8 cellular contexts compared by ENCODE assay signal in genomic region chr6:20401403-20402180, GRCh38. TPM values are rescaled to one million over a fixed set of nuclear protein-coding genes. Genes with fewer than 3 reads are reported as not detected.
DNase-seq lines count a peak whose midpoint lies in the region; ATAC-seq and TF ChIP-seq lines count a peak whose summit lies in the region.

E2F3 (plus strand) TSS chr6:20401879; CDS start chr6:20402233, 354 bp downstream.

- H3K27ac ChIP-seq in Karpas-422 (ENCODE audit: low read length) (peak within 1 kb of the TSS; percentile 93), esophagus squamous epithelium (peak within 1 kb of the TSS; percentile 93 to 95 (median 94))

- peaks cover 24% of the 10 kb centered on the region for H3K4me1 ChIP-seq in Karpas-422 (ENCODE audit: low read length)
- peaks cover 0 to 29% (median 0%) of the 10 kb centered on the region in 3 donors for H3K4me1 ChIP-seq in esophagus squamous epithelium

- H3K27me3 ChIP-seq in Karpas-422 (ENCODE audit: low read length), result no peaks in the 10 kb centered on the region
- no peaks in the 10 kb centered on the region for H3K27me3 ChIP-seq in esophagus squamous epithelium

- no peak for TF ChIP-seq CTCF in esophagus squamous epithelium (IDR thresholded peaks at IDR 0.05)

- H3K36me3 ChIP-seq in Karpas-422 (ENCODE audit: insufficient read depth, low read length), result peaks cover 14% of the 10 kb centered on the region
- peaks cover 0 to 8% (median 0%) of the 10 kb centered on the region in 3 donors for H3K36me3 ChIP-seq in esophagus squamous epithelium

- peak within 1 kb of the TSS; percentile 99 for H3K9ac ChIP-seq in Karpas-422 (ENCODE audit: low read length)

- peak; percentile 80 for ATAC-seq in GM21825 (IDR thresholded peaks at IDR 0.05; ENCODE audit: unreplicated experiment)

- peak in 2 of 4 donors; percentile 43 to 63 for TF ChIP-seq POLR2A in esophagus squamous epithelium (IDR thresholded peaks at IDR 0.05)

- H3K79me2 ChIP-seq in Karpas-422 (ENCODE audit: low read length), result peaks cover 45% of the 10 kb centered on the region

- peaks cover 11% of the 10 kb centered on the region; the same call in 1 of the 2 replicates for H4K20me1 ChIP-seq in Karpas-422 (ENCODE audit: insufficient read depth, low read depth, low read length)

- no peaks in the 10 kb centered on the region for H3K9me2 ChIP-seq in Karpas-422 (replicated peaks; ENCODE audit: insufficient read depth, low read length)

- intact Hi-C loops in esophagus squamous epithelium (cut with DNase I), result loop anchor here (5.0 kb wide), 1 partner anchor 131 kb away; the partner anchor contains the start of gene CDKAL1

- WGBS in esophagus squamous epithelium, 2 donors, result 1% methylated on average over 17 to 40 of the region's 57 CpGs

- DNase-seq in DMS79 treated with DMSO at 0.1 percent for 48 hours (lab: John Stamatoyannopoulos, UW) (peak; percentile 99), Karpas-422 (peak; percentile 100), RKO (ENCODE audit: low spot score) (peak; percentile 100), activated T-helper 1 cell treated with Interleukin-2 at 50 U/mL for 16 hours (ENCODE audit: low read depth) (peak; percentile 97), esophagus squamous epithelium (lab: John Stamatoyannopoulos, UW) (peak; percentile 99), myocyte (ENCODE audit: low read depth) (peak; percentile 100)
- DNase-seq in stimulated activated CD8-positive, alpha-beta memory T cell treated with anti-CD3 and anti-CD28 coated beads, Interleukin-7, amount 100 ng/mL, for 48 hours (ENCODE audit: extremely low read depth in 1 of 2, low read depth in 1 of 2), result peak; percentile 96 to 99

- H3K4me2 ChIP-seq in Karpas-422 (ENCODE audit: low read depth, low read length, poor library complexity, severe bottlenecking), result peak within 1 kb of the TSS; percentile 87

- H3K4me3 ChIP-seq in Karpas-422 (ENCODE audit: low read length), result peak within 1 kb of the TSS; percentile 83
- peak within 1 kb of the TSS; percentile 71 to 93 (median 86) for H3K4me3 ChIP-seq in esophagus squamous epithelium

- H3K9me3 ChIP-seq in Karpas-422 (ENCODE audit: low read length) (no peaks in the 10 kb centered on the region), esophagus squamous epithelium (no peaks in the 10 kb centered on the region)

- H2AFZ ChIP-seq in Karpas-422 (ENCODE audit: low read length), result peak within 1 kb of the TSS; percentile 21; the same call in 1 of the 2 replicates

RNA-seq across cellular contexts. Expression of gene E2F3, which starts in this region (rescaled TPM):
- total RNA-seq in Karpas-422 (2014; rRNA removed; shearing (Covaris generic); ENCODE audit: low replicate concordance), result 12.3 and 13.8 TPM in 2 replicates
- total RNA-seq in esophagus squamous epithelium, result 1 to 10 TPM; 5.4 to 7.1 (median 6.1) TPM
- total RNA-seq in myocyte, result 6.1 and 6.2 TPM in 2 replicates
- polyA plus RNA-seq in myocyte (2012), result 11.2 TPM

Comparison
In these comparisons a context has a peak if more than half of its experiments do, and no peak if none do; other contexts are left out.
1. Peak in every context shown above with its lines: DNase-seq, ATAC-seq, H3K4me3 ChIP-seq and H3K27ac ChIP-seq.